Comparison of ENCODE assay signal across 8 cellular contexts in genomic region chr13:73708393-73708985, GRCh38.
DNase-seq lines count a peak whose midpoint lies in the region; ATAC-seq and TF ChIP-seq lines count a peak whose summit lies in the region.

No MANE protein-coding gene starts in this region.

- POLR2A ChIA-PET in activated CD4-positive, alpha-beta memory T cell treated with anti-CD3 and anti-CD28 coated beads, Interleukin-2, amount 10 ng/mL, durations not matched to agents 7 days and 5 days (lab: Charles Lee), result no interaction called here

- H2BK15ac ChIP-seq in neuronal stem cell (ENCODE audit: low read length), result no peak overlapping the region

- H3K36me3 ChIP-seq in fibroblast of lung (ENCODE audit: control insufficient read depth, insufficient read depth, low read length) (peaks cover 2% of the 10 kb centered on the region), neuronal stem cell (replicated peaks in 1 of 2; ENCODE audit: control insufficient read depth in 2 of 2, insufficient read depth in 2 of 2, low read length in 2 of 2) (peaks cover 0 to 68% of the 10 kb centered on the region in 2 donors)

- no peak overlapping the region for H2AK5ac ChIP-seq in neuronal stem cell (ENCODE audit: low read depth, low read length)

- H3K4me2 ChIP-seq in fibroblast of lung (ENCODE audit: extremely low read depth, insufficient read depth, low read length), result no peak overlapping the region
- H3K4me2 ChIP-seq in neuronal stem cell (ENCODE audit: insufficient read depth, low read length, poor library complexity, severe bottlenecking), result no peak overlapping the region

- no peak overlapping the region for H2BK5ac ChIP-seq in neuronal stem cell (ENCODE audit: low read length)

- no peak overlapping the region for H3K4me3 Mint-ChIP-seq in activated CD4-positive, alpha-beta memory T cell treated with anti-CD3 and anti-CD28 coated beads, Interleukin-2, amount 10 ng/mL, durations not matched to agents 7 days and 5 days

- no peaks in the 10 kb centered on the region for H3K79me2 ChIP-seq in fibroblast of lung (ENCODE audit: control insufficient read depth, insufficient read depth, low read length)

- H3K27me3 ChIP-seq in fibroblast of lung (ENCODE audit: control insufficient read depth, insufficient read depth, low read length), result no peaks in the 10 kb centered on the region
- no peaks in the 10 kb centered on the region for H3K27me3 ChIP-seq in neuronal stem cell (ENCODE audit: control insufficient read depth in 3 of 3, insufficient read depth in 3 of 3, low read depth in 1 of 3, low read length in 3 of 3)

- H3K79me1 ChIP-seq in neuronal stem cell (ENCODE audit: low read depth, low read length), result no peaks in the 10 kb centered on the region

- H3K27ac Mint-ChIP-seq in activated CD4-positive, alpha-beta memory T cell treated with anti-CD3 and anti-CD28 coated beads, Interleukin-2, amount 10 ng/mL, durations not matched to agents 7 days and 5 days, result no peak overlapping the region

- H3K27me3 Mint-ChIP-seq in activated CD4-positive, alpha-beta memory T cell treated with anti-CD3 and anti-CD28 coated beads, Interleukin-2, amount 10 ng/mL, durations not matched to agents 7 days and 5 days, result no peaks in the 10 kb centered on the region

- no peaks in the 10 kb centered on the region for H3K9me3 ChIP-seq in fibroblast of lung (ENCODE audit: control insufficient read depth, insufficient read depth, low read depth, low read length)
- H3K9me3 ChIP-seq in neuronal stem cell (replicated peaks in 1 of 2; ENCODE audit: control insufficient read depth in 2 of 2, insufficient read depth in 1 of 2, low read depth in 1 of 2, low read length in 2 of 2), result no peaks in the 10 kb centered on the region

- no peak overlapping the region for H2BK120ac ChIP-seq in neuronal stem cell (ENCODE audit: low read depth, low read length)

- H2BK12ac ChIP-seq in neuronal stem cell (ENCODE audit: low read length), result no peak overlapping the region

- peak; percentile 88 to 89 for TF ChIP-seq CTCF in fibroblast of lung (conservative IDR thresholded peaks at IDR 0.05 in 1 of 2, IDR thresholded peaks at IDR 0.05 in 1 of 2; ENCODE audit: low read depth in 1 of 2, low read length in 2 of 2)

- CTCF ChIA-PET in activated CD4-positive, alpha-beta memory T cell treated with anti-CD3 and anti-CD28 coated beads, Interleukin-2, amount 10 ng/mL, durations not matched to agents 7 days and 5 days (lab: Charles Lee), result no interaction called here

- H3K9me3 Mint-ChIP-seq in activated CD4-positive, alpha-beta memory T cell treated with anti-CD3 and anti-CD28 coated beads, Interleukin-2, amount 10 ng/mL, durations not matched to agents 7 days and 5 days, result no peaks in the 10 kb centered on the region

- no peak overlapping the region for H3K27ac ChIP-seq in fibroblast of lung (ENCODE audit: insufficient read depth, low read length)
- H3K27ac ChIP-seq in neuronal stem cell (replicated peaks; ENCODE audit: low read length), result no peak overlapping the region

- ATAC-seq in GM19455 (IDR thresholded peaks at IDR 0.05; ENCODE audit: unreplicated experiment), result peak; percentile 83
- ATAC-seq in HG03460 (IDR thresholded peaks at IDR 0.05; ENCODE audit: unreplicated experiment), result peak; percentile 86

- no CpG with 5 or more reads among the region's 1 CpG for WGBS in neuronal stem cell (ENCODE audit: extremely low coverage in 2 of 2, insufficient read length in 2 of 2, insufficient replicate concordance in 1 of 2), 2 donors

- H3K9ac ChIP-seq in fibroblast of lung (ENCODE audit: insufficient read depth, low read length), result no peak overlapping the region
- no peak overlapping the region for H3K9ac ChIP-seq in neuronal stem cell (ENCODE audit: low read depth, low read length, poor library complexity)

- H2AFZ ChIP-seq in fibroblast of lung (ENCODE audit: low read length) (no peak overlapping the region), neuronal stem cell (ENCODE audit: low read length) (no peak overlapping the region)

- H3K4me1 Mint-ChIP-seq in activated CD4-positive, alpha-beta memory T cell treated with anti-CD3 and anti-CD28 coated beads, Interleukin-2, amount 10 ng/mL, durations not matched to agents 7 days and 5 days, result peaks cover 9% of the 10 kb centered on the region

- H4K91ac ChIP-seq in neuronal stem cell (ENCODE audit: low read depth, low read length, poor library complexity), result no peak overlapping the region

- DNase-seq in EH (ENCODE audit: low read depth) (peak; percentile 71), NCI-H524 treated with DMSO at 0.1 percent for 48 hours (lab: John Stamatoyannopoulos, UW) (peak; percentile 25), fibroblast of lung (ENCODE audit: low read depth in 2 of 2) (peak; percentile 58 to 80), neuronal stem cell (ENCODE audit: low spot score) (peak; percentile 38), ecto neural progenitor cell (ENCODE audit: low spot score) (no peak)
- peak; percentile 62 for DNase-seq in activated CD4-positive, alpha-beta memory T cell treated with anti-CD3 and anti-CD28 coated beads, Interleukin-2, amount 10 ng/mL, durations not matched to agents 7 days and 5 days

- no peaks in the 10 kb centered on the region for H4K20me1 ChIP-seq in fibroblast of lung (ENCODE audit: control insufficient read depth, extremely low read depth, insufficient read depth, low read length)

- no peak overlapping the region for H4K8ac ChIP-seq in neuronal stem cell (ENCODE audit: low read depth, low read length)

- H3K4me3 ChIP-seq in fibroblast of lung (replicated peaks in 1 of 4; ENCODE audit: control extremely low read depth in 1 of 4, insufficient read depth in 1 of 4, low read depth in 3 of 4, low read length in 4 of 4), result no peak overlapping the region
- no peak overlapping the region for H3K4me3 ChIP-seq in neuronal stem cell (ENCODE audit: low read length in 2 of 2)

- H3K23ac ChIP-seq in neuronal stem cell (ENCODE audit: low read depth, low read length, poor library complexity), result no peak overlapping the region

- no peak overlapping the region for H3K18ac ChIP-seq in neuronal stem cell (ENCODE audit: low read length)

- H3K4ac ChIP-seq in neuronal stem cell (ENCODE audit: low read length), result no peak overlapping the region

- peaks cover 32% of the 10 kb centered on the region for H3K36me3 Mint-ChIP-seq in activated CD4-positive, alpha-beta memory T cell treated with anti-CD3 and anti-CD28 coated beads, Interleukin-2, amount 10 ng/mL, durations not matched to agents 7 days and 5 days (ENCODE audit: low read depth)

- H3K4me1 ChIP-seq in fibroblast of lung (ENCODE audit: control insufficient read depth, extremely low read depth, insufficient read depth, low read length) (no peaks in the 10 kb centered on the region), neuronal stem cell (ENCODE audit: control insufficient read depth in 2 of 2, insufficient read depth in 1 of 2, low read depth in 1 of 2, low read length in 2 of 2) (no peaks in the 10 kb centered on the region)

- no peak overlapping the region for H3K14ac ChIP-seq in neuronal stem cell (ENCODE audit: low read length)
